8 cellular contexts compared by ENCODE assay signal in genomic region chr2:69436937-69437750, GRCh38. TPM values are rescaled to one million over a fixed set of nuclear protein-coding genes. Genes with fewer than 3 reads are reported as not detected.
DNase-seq lines count a peak whose midpoint lies in the region; FAIRE-seq and TF ChIP-seq lines count a peak whose summit lies in the region.

Gene NFU1 (minus strand): TSS chr2:69437435. CDS start chr2:69437422, 13 bp downstream.

- peaks cover 10% of the 10 kb centered on the region for H3K9me3 Mint-ChIP-seq in activated naive CD4-positive, alpha-beta T cell treated with anti-CD3 and anti-CD28 coated beads for 36 hours

- DNase-seq in GM06990 (ENCODE audit: extremely low read depth, insufficient read length) = peak; percentile 96
- peak; percentile 74 for DNase-seq in HFF-Myc (ENCODE audit: extremely low read depth, low read depth)
- DNase-seq in NAMALWA (ENCODE audit: low spot score) = peak; percentile 94
- peak; percentile 94 for DNase-seq in SK-N-DZ (ENCODE audit: low spot score)
- DNase-seq in activated naive CD4-positive, alpha-beta T cell treated with anti-CD3 and anti-CD28 coated beads for 36 hours = peak; percentile 90
- DNase-seq in frontal cortex (ENCODE audit: low spot score in 2 of 2) = peak; percentile 82 to 94
- peak; percentile 84 for DNase-seq in non-pigmented ciliary epithelial cell (ENCODE audit: low read depth)
- peak; percentile 96 for DNase-seq in superior temporal gyrus (ENCODE audit: extremely low spot score)

- peak within 1 kb of the TSS; percentile 95 for H3K4me3 Mint-ChIP-seq in activated naive CD4-positive, alpha-beta T cell treated with anti-CD3 and anti-CD28 coated beads for 36 hours

- H3K36me3 Mint-ChIP-seq in activated naive CD4-positive, alpha-beta T cell treated with anti-CD3 and anti-CD28 coated beads for 36 hours (ENCODE audit: low read depth) = no peaks in the 10 kb centered on the region

- intact Hi-C loops in activated naive CD4-positive, alpha-beta T cell treated with anti-CD3 and anti-CD28 coated beads for 36 hours (cut with micrococcal nuclease) = loop anchor here (1.0 to 5.0 kb wide), 8 partner anchors 16 to 392 kb away; partner anchors contain the start of genes GFPT1 and GMCL1

- CTCF ChIA-PET in activated naive CD4-positive, alpha-beta T cell treated with anti-CD3 and anti-CD28 coated beads for 36 hours (lab: Charles Lee) = interaction anchor here (0.7 to 1.8 kb wide), 21 partner anchors 29 to 287 kb away, joined by 3 to 13 read pairs (median 3); no protein-coding TSS in a partner anchor

- FAIRE-seq in frontal cortex (lab: Jason Lieb, UNC) = no peak

- H3K4me1 Mint-ChIP-seq in activated naive CD4-positive, alpha-beta T cell treated with anti-CD3 and anti-CD28 coated beads for 36 hours (ENCODE audit: low read depth) = peaks cover 29% of the 10 kb centered on the region

- peak; percentile 74 for TF ChIP-seq CTCF in GM06990 (IDR thresholded peaks at IDR 0.05; ENCODE audit: insufficient read depth, low read length, poor library complexity, severe bottlenecking)
- peak; percentile 64 for TF ChIP-seq CTCF in HFF-Myc (IDR thresholded peaks at IDR 0.05; ENCODE audit: low read depth, low read length, missing control alignments)

- H3K36me3 ChIP-seq in GM06990 (ENCODE audit: control insufficient read depth, insufficient read depth, low read length) = no peaks in the 10 kb centered on the region

- no peaks in the 10 kb centered on the region for H3K27me3 Mint-ChIP-seq in activated naive CD4-positive, alpha-beta T cell treated with anti-CD3 and anti-CD28 coated beads for 36 hours (ENCODE audit: low read depth)

- H3K27me3 ChIP-seq in GM06990 (replicated peaks; ENCODE audit: control insufficient read depth, insufficient read depth, low read length) = no peaks in the 10 kb centered on the region

- peak within 1 kb of the TSS; percentile 94 for H3K27ac Mint-ChIP-seq in activated naive CD4-positive, alpha-beta T cell treated with anti-CD3 and anti-CD28 coated beads for 36 hours

- H3K4me3 ChIP-seq in GM06990 (replicated peaks; ENCODE audit: low read depth, low read length) (peak within 1 kb of the TSS; percentile 94), HFF-Myc (replicated peaks; ENCODE audit: low read depth, low read length) (peak within 1 kb of the TSS; percentile 66)

RNA-seq across cellular contexts. Expression of gene NFU1, which starts in this region (rescaled TPM):
- 46.9 and 67.5 TPM in 2 replicates for polyA plus RNA-seq in SK-N-DZ (2014; cell fraction: cytosol; rRNA removed)
- polyA plus RNA-seq in SK-N-DZ (2014; cell fraction: nucleus; rRNA removed) = 24.3 and 46.2 TPM in 2 replicates
- 10 to 100 TPM; 35.7 to 39.3 TPM for total RNA-seq in activated naive CD4-positive, alpha-beta T cell treated with anti-CD3 and anti-CD28 coated beads for 36 hours
- 56.7 TPM for total RNA-seq in frontal cortex

Comparison
In these comparisons a context has a peak if more than half of its experiments do, and no peak if none do; other contexts are left out.
1. Peak in every context shown above with its lines: DNase-seq and H3K4me3 ChIP-seq.